21 cellular contexts compared by ENCODE assay signal in genomic region chr17:42202159-42202558, GRCh38. TPM values are rescaled to one million over a fixed set of nuclear protein-coding genes. Genes with fewer than 3 reads are reported as not detected.
"Had no signal": no experiment of that assay in that cellular context is flagged by ENCODE, and none has a peak within 500 bp of the region (broad histone marks: within the 10 kb centered on the region; RNA-seq: fewer than 3 reads in every experiment).

No MANE protein-coding gene starts in this region.

- H3K27me3 ChIP-seq: adrenal gland, sigmoid colon, SJSA1, spleen, tibial nerve had no signal

- H3K9me3 Mint-ChIP-seq: central memory CD8-positive, alpha-beta T cell; immature natural killer cell had no signal

- FAIRE-seq: frontal cortex, TTC549 had no signal

- DNase-seq: activated CD4-positive, alpha-beta T cell treated with anti-CD3 and anti-CD28 coated beads, Interleukin-2, amount 50 U/mL, for 48 hours; effector CD8-positive, alpha-beta T cell; head of caudate nucleus; immature natural killer cell; sigmoid colon; spleen; SW 1271 had no signal

- H3K27ac ChIP-seq: coronary artery, sigmoid colon, SJSA1, tibial nerve had no signal

- H3K27me3 Mint-ChIP-seq: central memory CD8-positive, alpha-beta T cell had no signal

- H3K9me3 ChIP-seq: adrenal gland, sigmoid colon, SJSA1, spleen, tibial nerve had no signal

- H3K4me1 Mint-ChIP-seq: central memory CD8-positive, alpha-beta T cell; immature natural killer cell had no signal

- H3K4me3 Mint-ChIP-seq: central memory CD8-positive, alpha-beta T cell; immature natural killer cell had no signal

- H3K4me1 ChIP-seq: sigmoid colon, tibial nerve had no signal

- H3K4me3 ChIP-seq: adrenal gland, coronary artery, sigmoid colon, SJSA1, spleen, tibial nerve had no signal

RNA-seq across cellular contexts. Expression of gene HCRT, which starts 16.9 kb away (rescaled TPM):
- total RNA-seq: adrenal gland; fibroblast of lung; lower leg skin; mesenteric fat pad; osteocyte; sigmoid colon; SJSA1; spleen; subcutaneous adipose tissue; T-helper 2 cell treated with Interferon-gamma antibody and Interleukin-4, amounts not matched to agents 100 ng/mL and 5 ng/mL, for 36 hours; tibial nerve had no signal
- polyA plus RNA-seq: adrenal gland, fibroblast of lung, immature natural killer cell, neural cell, sigmoid colon, spleen had no signal

RNA-seq across cellular contexts. Expression of gene KCNH4, which starts 21.2 kb away (rescaled TPM):
- total RNA-seq: fibroblast of lung, lower leg skin, osteocyte, sigmoid colon, SJSA1 had no signal
- polyA plus RNA-seq: immature natural killer cell had no signal
